Comparison of ENCODE assay signal across 8 cellular contexts in genomic region chr3:56707371-56707770, GRCh38. TPM values are rescaled to one million over a fixed set of nuclear protein-coding genes. Genes with fewer than 3 reads are reported as not detected.
DNase-seq lines count a peak whose midpoint lies in the region; ATAC-seq, FAIRE-seq and TF ChIP-seq lines count a peak whose summit lies in the region.
"Not testable (repeated sequence)": the region's sequence is repeated elsewhere in the genome, so short reads cannot be mapped to it uniquely, and the experiment has no call there.

No MANE protein-coding gene starts in this region.

- TF ChIP-seq POLR2A in thyroid gland (IDR thresholded peaks at IDR 0.05) = not testable (repeated sequence)

- not testable (repeated sequence) for H3K4me1 Mint-ChIP-seq in GM23338; chondrocyte (ENCODE audit: low read depth)
- H3K4me1 Mint-ChIP-seq in activated CD4-positive, alpha-beta T cell treated with anti-CD3 and anti-CD28 coated beads for 36 hours = peaks cover 17% of the 10 kb centered on the region
- peaks cover 16% of the 10 kb centered on the region for H3K4me1 Mint-ChIP-seq in activated T-cell treated with anti-CD3 and anti-CD28 coated beads, Interleukin-2, amount 50 U/mL, for 4 hours (ENCODE audit: low read depth)

- not testable (repeated sequence) for H3K4me2 ChIP-seq in GM23338; MM.1S (ENCODE audit: low read depth, low read length)

- not testable (repeated sequence) for H3F3A ChIP-seq in GM23338 (replicated peaks; ENCODE audit: low read depth); MM.1S (ENCODE audit: insufficient read depth, low read length)

- intact Hi-C loops in activated CD4-positive, alpha-beta T cell treated with anti-CD3 and anti-CD28 coated beads for 36 hours (cut with DNase I, micrococcal nuclease); thyroid gland (cut with DNase I): not testable (repeated sequence)
- intact Hi-C loops in pancreas (cut with DNase I) = loop anchor here in 2 of 3 donors (10.0 kb wide), 2 partner anchors 97 to 287 kb away; partner anchors contain the start of gene ARHGEF3 (in 1 of the 2)

- H3K36me3 ChIP-seq in GM23338 (ENCODE audit: insufficient read depth); MM.1S (replicated peaks; ENCODE audit: insufficient read depth, low read length); pancreas; thyroid gland: not testable (repeated sequence)

- H3K79me2 ChIP-seq in GM23338 (replicated peaks; ENCODE audit: insufficient read depth); MM.1S (ENCODE audit: low read length): not testable (repeated sequence)

- H3K27ac Mint-ChIP-seq in GM23338; activated CD4-positive, alpha-beta T cell treated with anti-CD3 and anti-CD28 coated beads for 36 hours; chondrocyte (ENCODE audit: unreplicated experiment): not testable (repeated sequence)

- H3K9ac ChIP-seq in MM.1S (ENCODE audit: low read length) = not testable (repeated sequence)

- DNase-seq in GM23338 (ENCODE audit: low spot score); MM.1S; chondrocyte (ENCODE audit: low spot score): not testable (repeated sequence)
- DNase-seq in activated CD4-positive, alpha-beta T cell treated with anti-CD3 and anti-CD28 coated beads for 36 hours = peak; percentile 48
- peak; percentile 18 for DNase-seq in activated T-cell treated with anti-CD3 and anti-CD28 coated beads, Interleukin-2, amount 50 U/mL, for 4 hours
- DNase-seq in pancreas = peak; percentile 22 to 65 (median 48)
- peak; percentile 17 to 48 for DNase-seq in thyroid gland

- not testable (repeated sequence) for FAIRE-seq in pancreas (lab: Jason Lieb, UNC)

- not testable (repeated sequence) for H3K9me2 ChIP-seq in GM23338 (ENCODE audit: insufficient read depth); MM.1S (replicated peaks; ENCODE audit: insufficient read depth, low read length)

- H3K27me3 Mint-ChIP-seq in GM23338 (ENCODE audit: insufficient read depth, low read depth, poor library complexity); activated CD4-positive, alpha-beta T cell treated with anti-CD3 and anti-CD28 coated beads for 36 hours; activated T-cell treated with anti-CD3 and anti-CD28 coated beads, Interleukin-2, amount 50 U/mL, for 4 hours (ENCODE audit: low read depth); chondrocyte (ENCODE audit: low read depth): not testable (repeated sequence)

- WGBS in pancreas, 2 donors = 59 to 80% methylated on average over 8 of the region's 8 CpGs
- 86 to 91% methylated on average over 8 of the region's 8 CpGs for WGBS in thyroid gland, 2 donors

- H3K9me3 ChIP-seq in MM.1S (replicated peaks; ENCODE audit: insufficient read depth, low read length); pancreas; thyroid gland: not testable (repeated sequence)

- not testable (repeated sequence) for ATAC-seq in GM23338; activated CD4-positive, alpha-beta T cell treated with anti-CD3 and anti-CD28 coated beads for 36 hours; activated T-cell treated with anti-CD3 and anti-CD28 coated beads, Interleukin-2, amount 50 U/mL, for 4 hours
- ATAC-seq in pancreas = peak in 2 of 4 donors; percentile 47 to 67

- H3K36me3 Mint-ChIP-seq in GM23338 (ENCODE audit: low read depth); activated CD4-positive, alpha-beta T cell treated with anti-CD3 and anti-CD28 coated beads for 36 hours (ENCODE audit: low read depth); activated T-cell treated with anti-CD3 and anti-CD28 coated beads, Interleukin-2, amount 50 U/mL, for 4 hours (ENCODE audit: insufficient read depth); chondrocyte (ENCODE audit: low read depth): not testable (repeated sequence)

- H3K4me1 ChIP-seq in GM23338 (ENCODE audit: insufficient read depth); pancreas; thyroid gland: not testable (repeated sequence)
- H3K4me1 ChIP-seq in MM.1S (ENCODE audit: low read length) = peaks cover 11% of the 10 kb centered on the region; the same call in 1 of the 2 replicates

- not testable (repeated sequence) for H3K27me3 ChIP-seq in GM23338 (ENCODE audit: insufficient read depth); MM.1S (replicated peaks; ENCODE audit: insufficient read depth, low read length); pancreas; thyroid gland

- POLR2A ChIA-PET in activated CD4-positive, alpha-beta T cell treated with anti-CD3 and anti-CD28 coated beads for 36 hours (lab: Charles Lee) = not testable (repeated sequence)

- CTCF ChIA-PET in activated CD4-positive, alpha-beta T cell treated with anti-CD3 and anti-CD28 coated beads for 36 hours (lab: Charles Lee) = interaction anchor here (0.7 to 3.3 kb wide), 5 partner anchors 90 to 282 kb away, joined by 3 to 23 read pairs (median 5); no protein-coding TSS in a partner anchor

- H3K9me3 Mint-ChIP-seq in GM23338; activated CD4-positive, alpha-beta T cell treated with anti-CD3 and anti-CD28 coated beads for 36 hours (ENCODE audit: low read depth); activated T-cell treated with anti-CD3 and anti-CD28 coated beads, Interleukin-2, amount 50 U/mL, for 4 hours: not testable (repeated sequence)
- H3K9me3 Mint-ChIP-seq in chondrocyte (ENCODE audit: low read depth) = peaks cover 11% of the 10 kb centered on the region

- peak; percentile 64 for TF ChIP-seq CTCF in C4-2B (conservative IDR thresholded peaks at IDR 0.05)
- peak; percentile 29 to 61; a peak in 3 of 4 replicates for TF ChIP-seq CTCF in GM23338 (conservative IDR thresholded peaks at IDR 0.05; ENCODE audit: low read depth in 2 of 2)
- 0 out of 2 replicates have a peak, but pooled peaks have one; percentile 4 for TF ChIP-seq CTCF in MM.1S (IDR thresholded peaks at IDR 0.05; ENCODE audit: low read length)
- peak; percentile 29 for TF ChIP-seq CTCF in chondrocyte (IDR thresholded peaks at IDR 0.05)
- TF ChIP-seq CTCF in pancreas (IDR thresholded peaks at IDR 0.05) = not testable (repeated sequence)
- peak in 3 of 6 experiments; percentile 8 to 40 (median 30) for TF ChIP-seq CTCF in thyroid gland (IDR thresholded peaks at IDR 0.05)

- not testable (repeated sequence) for H3K27ac ChIP-seq in C4-2B; GM23338 (ENCODE audit: low read depth); MM.1S (ENCODE audit: low read length); pancreas; thyroid gland

- not testable (repeated sequence) for H3K4me3 Mint-ChIP-seq in GM23338; activated CD4-positive, alpha-beta T cell treated with anti-CD3 and anti-CD28 coated beads for 36 hours; activated T-cell treated with anti-CD3 and anti-CD28 coated beads, Interleukin-2, amount 50 U/mL, for 4 hours; chondrocyte (ENCODE audit: unreplicated experiment)

- H4K20me1 ChIP-seq in GM23338 (replicated peaks; ENCODE audit: insufficient read depth); MM.1S (ENCODE audit: insufficient read depth, low read length): not testable (repeated sequence)

- not testable (repeated sequence) for H2AFZ ChIP-seq in GM23338; MM.1S (ENCODE audit: low read length)

- H3K4me3 ChIP-seq in GM23338; MM.1S (ENCODE audit: low read length); pancreas; thyroid gland (replicated peaks in 1 of 3): not testable (repeated sequence)

RNA-seq across cellular contexts. Expression of gene TASOR, which starts 24.3 kb away (rescaled TPM):
- 53.6 and 58.6 TPM in 2 replicates for total RNA-seq in GM23338 (2014; rRNA removed; shearing (Covaris generic))
- polyA plus RNA-seq in GM23338 (2016; fragmentation: Nextera tagmentation; extraction: Ambion mirVana) (10.6 and 14.7 TPM in 2 replicates), pancreas (10 to 100 TPM; 12.7 to 18.5 TPM)
- total RNA-seq in activated CD4-positive, alpha-beta T cell treated with anti-CD3 and anti-CD28 coated beads for 36 hours = 10 to 100 TPM; 56.8 to 65.6 TPM
- 10 to 100 TPM; 44.8 to 51.1 (median 45.3) TPM for total RNA-seq in activated T-cell treated with anti-CD3 and anti-CD28 coated beads, Interleukin-2, amount 50 U/mL, for 4 hours
- total RNA-seq in chondrocyte (51.5 to 62.5 TPM (median 51.7 TPM) in 3 replicates), pancreas (10 to 100 TPM; 15.3 to 32.1 (median 20.5) TPM), thyroid gland (100 to 1,000 TPM in 3 of 4 donors, 10 to 100 TPM in 1; 93.7 to 129 (median 103) TPM)
